Comparison of ENCODE assay signal across 8 cellular contexts in genomic region chr10:84329094-84329611, GRCh38. TPM values are rescaled to one million over a fixed set of nuclear protein-coding genes. Genes with fewer than 3 reads are reported as not detected.
DNase-seq lines count a peak whose midpoint lies in the region; ATAC-seq lines count a peak whose summit lies in the region.

No MANE protein-coding gene starts in this region.

- H3K4me1 ChIP-seq in stomach smooth muscle (ENCODE audit: control insufficient read depth, insufficient read depth, low read length) = peaks cover 11% of the 10 kb centered on the region

- H3K36me3 ChIP-seq in KOPT-K1 (ENCODE audit: insufficient read depth, low read length) (no peaks in the 10 kb centered on the region), stomach smooth muscle (ENCODE audit: control insufficient read depth in 2 of 2, insufficient read depth in 2 of 2, low read length in 2 of 2) (no peaks in the 10 kb centered on the region)

- peak overlapping the region; percentile 70 to 72 for H3K9ac ChIP-seq in stomach smooth muscle (ENCODE audit: low read length in 2 of 2)

- H3K27me3 Mint-ChIP-seq in activated CD4-positive, alpha-beta T cell treated with anti-CD3 and anti-CD28 coated beads for 36 hours = no peaks in the 10 kb centered on the region
- H3K27me3 Mint-ChIP-seq in naive B cell = peaks cover 0 to 6% (median 6%) of the 10 kb centered on the region in 3 donors

- no peaks in the 10 kb centered on the region for H3K27me3 ChIP-seq in stomach smooth muscle (ENCODE audit: control insufficient read depth in 1 of 2, insufficient read depth in 2 of 2, low read length in 2 of 2)

- peaks cover 16% of the 10 kb centered on the region for H3K36me3 Mint-ChIP-seq in activated CD4-positive, alpha-beta T cell treated with anti-CD3 and anti-CD28 coated beads for 36 hours (ENCODE audit: low read depth)
- H3K36me3 Mint-ChIP-seq in naive B cell = no peaks in the 10 kb centered on the region

- ATAC-seq in GM21423 (IDR thresholded peaks at IDR 0.05; ENCODE audit: unreplicated experiment) (peak; percentile 10), naive B cell (ENCODE audit: low read depth in 2 of 2) (peak in 1 of 2 donors; percentile 72)
- peak; percentile 65 for ATAC-seq in activated CD4-positive, alpha-beta T cell treated with anti-CD3 and anti-CD28 coated beads for 36 hours

- intact Hi-C loops in activated CD4-positive, alpha-beta T cell treated with anti-CD3 and anti-CD28 coated beads for 36 hours (cut with DNase I, micrococcal nuclease) = loop anchor here (1.0 kb wide), 2 partner anchors 36 to 191 kb away; no protein-coding TSS in a partner anchor

- peak overlapping the region; percentile 69 to 79 for H3K4me3 ChIP-seq in stomach smooth muscle (ENCODE audit: low read length in 2 of 2)

- no peaks in the 10 kb centered on the region for H3K9me3 Mint-ChIP-seq in activated CD4-positive, alpha-beta T cell treated with anti-CD3 and anti-CD28 coated beads for 36 hours (ENCODE audit: low read depth)
- no peaks in the 10 kb centered on the region for H3K9me3 Mint-ChIP-seq in naive B cell

- H3K4me1 Mint-ChIP-seq in activated CD4-positive, alpha-beta T cell treated with anti-CD3 and anti-CD28 coated beads for 36 hours = peaks cover 33% of the 10 kb centered on the region
- H3K4me1 Mint-ChIP-seq in naive B cell = peaks cover 22 to 38% (median 28%) of the 10 kb centered on the region in 3 donors

- no peaks in the 10 kb centered on the region for H3K9me3 ChIP-seq in KOPT-K1 (ENCODE audit: insufficient read depth, low read length, poor library complexity, severe bottlenecking)
- no peaks in the 10 kb centered on the region for H3K9me3 ChIP-seq in stomach smooth muscle (ENCODE audit: control insufficient read depth in 2 of 2, low read length in 2 of 2)

- CTCF ChIA-PET in activated CD4-positive, alpha-beta T cell treated with anti-CD3 and anti-CD28 coated beads for 36 hours (lab: Charles Lee) = interaction anchor here (0.6 to 2.5 kb wide), 8 partner anchors 18 to 208 kb away, joined by 3 to 7 read pairs (median 3); no protein-coding TSS in a partner anchor

- peak overlapping the region; percentile 98 for H3K27ac Mint-ChIP-seq in activated CD4-positive, alpha-beta T cell treated with anti-CD3 and anti-CD28 coated beads for 36 hours
- H3K27ac Mint-ChIP-seq in naive B cell = peak overlapping the region; percentile 74 to 94 (median 86)

- H3K4me3 Mint-ChIP-seq in activated CD4-positive, alpha-beta T cell treated with anti-CD3 and anti-CD28 coated beads for 36 hours = peak overlapping the region; percentile 93
- H3K4me3 Mint-ChIP-seq in naive B cell = peak overlapping the region; percentile 84 to 94 (median 88)

- POLR2A ChIA-PET in activated CD4-positive, alpha-beta T cell treated with anti-CD3 and anti-CD28 coated beads for 36 hours (lab: Charles Lee) = interaction anchor here (0.6 to 1.5 kb wide), 6 partner anchors 9 to 190 kb away, joined by 3 to 14 read pairs (median 5); partner anchors contain the start of gene GHITM

- DNase-seq in D341Med (ENCODE audit: low spot score) (peak; percentile 41), dermis blood vessel endothelial cell (peak; percentile 73), naive B cell (no peak), GDM1 (lab: John Stamatoyannopoulos, UW) (no peak)
- peak; percentile 89 for DNase-seq in activated CD4-positive, alpha-beta T cell treated with anti-CD3 and anti-CD28 coated beads for 36 hours

- H3K27ac ChIP-seq in KOPT-K1 (ENCODE audit: low read depth, low read length, poor library complexity, severe bottlenecking) (peak overlapping the region; percentile 61), stomach smooth muscle (ENCODE audit: low read length) (peak overlapping the region; percentile 62)

RNA-seq across cellular contexts. Expression of gene CCSER2, which starts 0.8 kb away (rescaled TPM):
- total RNA-seq in activated CD4-positive, alpha-beta T cell treated with anti-CD3 and anti-CD28 coated beads for 36 hours = 10 to 100 TPM; 61.2 to 85.2 TPM
- 22.5 and 32.7 TPM in 2 replicates for total RNA-seq in dermis blood vessel endothelial cell
- polyA plus RNA-seq in naive B cell (ENCODE audit: low read depth in 6 of 6) = 10 to 100 TPM; 19.4 to 45.1 (median 33.6) TPM

Comparison
In these comparisons a context has a peak if more than half of its experiments do, and no peak if none do; other contexts are left out.
1. DNase-seq: peak in D341Med (single experiment), activated CD4-positive, alpha-beta T cell treated with anti-CD3 and anti-CD28 coated beads for 36 hours (single experiment) and dermis blood vessel endothelial cell (single experiment); none in naive B cell (single experiment) and GDM1 (single experiment).